In genomic region chr21:37793660-37794059, GRCh38 we compare ENCODE assay signal across 38 cellular contexts.
A peak's percentile ranks its signal among the peaks of the same experiment; 100 is the strongest.
DNase-seq lines count a peak whose midpoint lies in the region; ATAC-seq and TF ChIP-seq lines count a peak whose summit lies in the region.
"Had no signal": no experiment of that assay in that cellular context is flagged by ENCODE, and none has a peak within 500 bp of the region (broad histone marks: within the 10 kb centered on the region; RNA-seq: fewer than 3 reads in every experiment).

No MANE protein-coding gene starts in this region.

- TF ChIP-seq CTCF in chondrocyte (IDR thresholded peaks at IDR 0.05) = no peak
- no peak for TF ChIP-seq CTCF in foreskin fibroblast (IDR thresholded peaks at IDR 0.05; ENCODE audit: low read depth, low read length)

- no peaks in the 10 kb centered on the region for H3K4me1 ChIP-seq in effector memory CD4-positive, alpha-beta T cell (ENCODE audit: control insufficient read depth, insufficient read depth, low read length, poor library complexity, severe bottlenecking)
- H3K4me1 ChIP-seq: BE2C, gastroesophageal sphincter, right lobe of liver had no signal

- no peaks in the 10 kb centered on the region for H3K27me3 ChIP-seq in effector memory CD4-positive, alpha-beta T cell (replicated peaks; ENCODE audit: control insufficient read depth, insufficient read depth, low read length, poor library complexity, severe bottlenecking)
- H3K27me3 ChIP-seq: gastroesophageal sphincter, right lobe of liver had no signal

- DNase-seq in EH (ENCODE audit: low read depth) (peak; percentile 69), M059J (ENCODE audit: low read depth) (peak; percentile 57), chondrocyte (ENCODE audit: low spot score) (no peak), foreskin fibroblast (peak; percentile 40 to 62)
- DNase-seq in effector memory CD4-positive, alpha-beta T cell = no peak
- DNase-seq: activated CD4-positive, alpha-beta memory T cell treated with anti-CD3 and anti-CD28 coated beads for 36 hours; activated CD4-positive, CD25-positive, alpha-beta regulatory T cell treated with anti-CD3 and anti-CD28 coated beads, Interleukin-2, amount 50 U/mL, for 72 hours; activated CD8-positive, alpha-beta memory T cell treated with anti-CD3 and anti-CD28 coated beads, Interleukin-2, amount 50 U/mL, for 4 hours; activated naive CD4-positive, alpha-beta T cell treated with anti-CD3 and anti-CD28 coated beads, Interleukin-2, amount 10 ng/mL, durations not matched to agents 7 days and 5 days; anterior cingulate cortex; BE2C; CD8-positive, alpha-beta memory T cell; DMS153; GF-D8; hypothalamus; immature natural killer cell; Kasumi-1; mesendoderm; NCI-H1092; NCI-H187 treated with DMSO at 0.1 percent for 48 hours; NCI-H226; NCI-H774; right lobe of liver; stimulated activated CD4-positive, alpha-beta T cell treated with anti-CD3 and anti-CD28 coated beads, Interleukin-4, amount 100 ng/mL, for 4 hours; substantia nigra had no signal

- H3K27ac Mint-ChIP-seq in chondrocyte (ENCODE audit: unreplicated experiment) = peak overlapping the region; percentile 69
- H3K27ac Mint-ChIP-seq: activated CD4-positive, alpha-beta memory T cell treated with anti-CD3 and anti-CD28 coated beads for 36 hours; activated naive CD4-positive, alpha-beta T cell treated with anti-CD3 and anti-CD28 coated beads, Interleukin-2, amount 10 ng/mL, durations not matched to agents 7 days and 5 days; activated T-helper 1 cell treated with anti-CD3 and anti-CD28 coated beads, Interleukin-12 subunit alpha, Interleukin-12 subunit beta, Interleukin-2, Interleukin-4 antibody, amounts not matched to agents 30 ng/mL and 10 ng/mL and 1 ng/mL, durations not matched to agents 14 hours and 24 hours and 36 hours; CD8-positive, alpha-beta memory T cell; immature natural killer cell; progenitor cell of endocrine pancreas; stimulated activated memory B cell treated with anti-CD40 and anti-IgM and Interleukin-4, amounts not matched to agents 10 μg/mL and 1 μg/mL and 100 μg/mL, for 72 hours; T-helper 1 cell treated with Interleukin-12 subunit alpha and Interleukin-12 subunit beta and Interleukin-4 antibody, amounts not matched to agents 30 μg/mL and 1 μg/mL, for 36 hours; type B pancreatic cell had no signal

- H3K9me3 Mint-ChIP-seq in chondrocyte (ENCODE audit: low read depth) = peaks cover 11% of the 10 kb centered on the region
- H3K9me3 Mint-ChIP-seq: activated CD4-positive, alpha-beta memory T cell treated with anti-CD3 and anti-CD28 coated beads for 36 hours; activated naive CD4-positive, alpha-beta T cell treated with anti-CD3 and anti-CD28 coated beads, Interleukin-2, amount 10 ng/mL, durations not matched to agents 7 days and 5 days; activated T-helper 1 cell treated with anti-CD3 and anti-CD28 coated beads, Interleukin-12 subunit alpha, Interleukin-12 subunit beta, Interleukin-2, Interleukin-4 antibody, amounts not matched to agents 30 ng/mL and 10 ng/mL and 1 ng/mL, durations not matched to agents 14 hours and 24 hours and 36 hours; central memory CD8-positive, alpha-beta T cell; immature natural killer cell; T-helper 1 cell treated with Interleukin-12 subunit alpha and Interleukin-12 subunit beta and Interleukin-4 antibody, amounts not matched to agents 30 μg/mL and 1 μg/mL, for 36 hours; type B pancreatic cell had no signal

- H3K9me3 ChIP-seq in effector memory CD4-positive, alpha-beta T cell (ENCODE audit: control insufficient read depth, low read length) = no peaks in the 10 kb centered on the region
- H3K9me3 ChIP-seq: BE2C, right lobe of liver had no signal

- no peak overlapping the region for H3K4me3 Mint-ChIP-seq in chondrocyte (ENCODE audit: unreplicated experiment)
- H3K4me3 Mint-ChIP-seq: activated CD4-positive, alpha-beta memory T cell treated with anti-CD3 and anti-CD28 coated beads for 36 hours; activated naive CD4-positive, alpha-beta T cell treated with anti-CD3 and anti-CD28 coated beads, Interleukin-2, amount 10 ng/mL, durations not matched to agents 7 days and 5 days; activated T-helper 1 cell treated with anti-CD3 and anti-CD28 coated beads, Interleukin-12 subunit alpha, Interleukin-12 subunit beta, Interleukin-2, Interleukin-4 antibody, amounts not matched to agents 30 ng/mL and 10 ng/mL and 1 ng/mL, durations not matched to agents 14 hours and 24 hours and 36 hours; CD8-positive, alpha-beta memory T cell; central memory CD8-positive, alpha-beta T cell; immature natural killer cell; stimulated activated memory B cell treated with anti-CD40 and anti-IgM and Interleukin-4, amounts not matched to agents 10 μg/mL and 1 μg/mL and 100 μg/mL, for 72 hours; T-helper 1 cell treated with Interleukin-12 subunit alpha and Interleukin-12 subunit beta and Interleukin-4 antibody, amounts not matched to agents 30 μg/mL and 1 μg/mL, for 36 hours; type B pancreatic cell had no signal

- no peaks in the 10 kb centered on the region for H3K36me3 Mint-ChIP-seq in chondrocyte (ENCODE audit: low read depth)
- H3K36me3 Mint-ChIP-seq: activated CD4-positive, alpha-beta memory T cell treated with anti-CD3 and anti-CD28 coated beads for 36 hours; activated naive CD4-positive, alpha-beta T cell treated with anti-CD3 and anti-CD28 coated beads, Interleukin-2, amount 10 ng/mL, durations not matched to agents 7 days and 5 days; CD8-positive, alpha-beta memory T cell; immature natural killer cell; stimulated activated memory B cell treated with anti-CD40 and anti-IgM and Interleukin-4, amounts not matched to agents 10 μg/mL and 1 μg/mL and 100 μg/mL, for 72 hours; type B pancreatic cell had no signal

- no peaks in the 10 kb centered on the region for H3K36me3 ChIP-seq in effector memory CD4-positive, alpha-beta T cell (ENCODE audit: control insufficient read depth, insufficient read depth, low read length)
- H3K36me3 ChIP-seq: BE2C, gastroesophageal sphincter, right lobe of liver had no signal

- H3K4me3 ChIP-seq in foreskin fibroblast (ENCODE audit: low read depth in 1 of 2, low read length in 2 of 2) = no peak overlapping the region
- no peak overlapping the region for H3K4me3 ChIP-seq in effector memory CD4-positive, alpha-beta T cell (ENCODE audit: insufficient read depth, low read depth, low read length, poor library complexity, severe bottlenecking)
- H3K4me3 ChIP-seq: gastroesophageal sphincter, right lobe of liver, SK-N-MC had no signal

- no peaks in the 10 kb centered on the region for H3K27me3 Mint-ChIP-seq in chondrocyte (ENCODE audit: low read depth)
- H3K27me3 Mint-ChIP-seq: activated naive CD4-positive, alpha-beta T cell treated with anti-CD3 and anti-CD28 coated beads, Interleukin-2, amount 10 ng/mL, durations not matched to agents 7 days and 5 days; progenitor cell of endocrine pancreas had no signal

- ATAC-seq in GM18873 (IDR thresholded peaks at IDR 0.05; ENCODE audit: low FRiP score, unreplicated experiment) = no peak
- ATAC-seq in GM18517 (IDR thresholded peaks at IDR 0.05; ENCODE audit: unreplicated experiment) = no peak
- no peak for ATAC-seq in HG02610 (IDR thresholded peaks at IDR 0.05; ENCODE audit: unreplicated experiment)
- ATAC-seq: gastroesophageal sphincter; left lobe of liver; right lobe of liver; stimulated activated memory B cell treated with anti-CD40 and anti-IgM and Interleukin-4, amounts not matched to agents 10 μg/mL and 1 μg/mL and 100 μg/mL, for 72 hours had no signal

- H3K27ac ChIP-seq in effector memory CD4-positive, alpha-beta T cell (ENCODE audit: insufficient read depth, low read length, poor library complexity, severe bottlenecking) = no peak overlapping the region
- H3K27ac ChIP-seq: epithelial cell of prostate, gastroesophageal sphincter, right lobe of liver, SK-N-MC had no signal

- peaks cover 54% of the 10 kb centered on the region for H3K4me1 Mint-ChIP-seq in chondrocyte (ENCODE audit: low read depth)
- H3K4me1 Mint-ChIP-seq: activated naive CD4-positive, alpha-beta T cell treated with anti-CD3 and anti-CD28 coated beads, Interleukin-2, amount 10 ng/mL, durations not matched to agents 7 days and 5 days; CD8-positive, alpha-beta memory T cell; central memory CD8-positive, alpha-beta T cell; immature natural killer cell; stimulated activated memory B cell treated with anti-CD40 and anti-IgM and Interleukin-4, amounts not matched to agents 10 μg/mL and 1 μg/mL and 100 μg/mL, for 72 hours had no signal

Comparison
In these comparisons a context has a peak if more than half of its experiments do, and no peak if none do; other contexts are left out.
1. DNase-seq: peak in EH (single experiment), M059J (single experiment) and foreskin fibroblast (2 of 2); none in chondrocyte (single experiment) and effector memory CD4-positive, alpha-beta T cell (0 of 3).